ENCODE assay signal across 12 cellular contexts in genomic region chr21:33993286-33994231, GRCh38.
DNase-seq lines count a peak whose midpoint lies in the region; ATAC-seq, FAIRE-seq and TF ChIP-seq lines count a peak whose summit lies in the region.
"Had no signal": no experiment of that assay in that cellular context is flagged by ENCODE, and none has a peak within 500 bp of the region (broad histone marks: within the 10 kb centered on the region; RNA-seq: fewer than 3 reads in every experiment).

No MANE protein-coding gene starts in this region.

- intact Hi-C loops in heart left ventricle (cut with DNase I) (no loop called here), HepG2 (cut with micrococcal nuclease; ENCODE audit: unreplicated experiment) (no loop called here), upper lobe of right lung (cut with DNase I) (no loop called here), vagina (cut with DNase I) (no loop called here)

- TF ChIP-seq CTCF in heart left ventricle (IDR thresholded peaks at IDR 0.05) (no peak), right atrium auricular region (IDR thresholded peaks at IDR 0.05) (no peak), HepG2 (CRISPR knock-in tag; IDR thresholded peaks at IDR 0.05) (no peak), upper lobe of right lung (IDR thresholded peaks at IDR 0.05) (no peak), vagina (IDR thresholded peaks at IDR 0.05) (no peak)

- peak overlapping the region; percentile 35 for H3K4me2 ChIP-seq in HepG2 (ENCODE audit: low read depth, low read length)

- peak overlapping the region; percentile 64 for H2AFZ ChIP-seq in HepG2 (ENCODE audit: low read length)

- peak in 1 of 4 donors; percentile 68 for ATAC-seq in heart left ventricle
- ATAC-seq in HepG2, result peak; percentile 43; the same call in 1 of the 3 replicates
- peak; percentile 86 for ATAC-seq in upper lobe of right lung
- ATAC-seq: HCT116 had no signal

- no peak for TF ChIP-seq RAD21 in HepG2 (CRISPR knock-in tag; IDR thresholded peaks at IDR 0.05)

- no peak for FAIRE-seq in HepG2 (lab: Jason Lieb, UNC)

- H3K27me3 ChIP-seq in heart left ventricle (no peaks in the 10 kb centered on the region), right atrium auricular region (no peaks in the 10 kb centered on the region), HepG2 (ENCODE audit: control insufficient read depth in 1 of 2, insufficient read depth in 2 of 2, low read length in 2 of 2) (peaks cover 0 to 6% of the 10 kb centered on the region in 2 experiments; a peak in 4 of 5 replicates), upper lobe of right lung (no peaks in the 10 kb centered on the region), vagina (no peaks in the 10 kb centered on the region)

- peaks cover 0 to 17% (median 0%) of the 10 kb centered on the region in 12 donors for H3K9me3 ChIP-seq in heart left ventricle
- peaks cover 0 to 7% of the 10 kb centered on the region in 2 donors for H3K9me3 ChIP-seq in right atrium auricular region
- peaks cover 9% of the 10 kb centered on the region; the same call in 1 of the 2 replicates for H3K9me3 ChIP-seq in HepG2 (ENCODE audit: low read length)
- H3K9me3 ChIP-seq in upper lobe of right lung, result no peaks in the 10 kb centered on the region
- no peaks in the 10 kb centered on the region for H3K9me3 ChIP-seq in vagina

- H3K9ac ChIP-seq in HepG2 (ENCODE audit: insufficient read depth, low read depth, low read length), result no peak overlapping the region

- H3K27ac ChIP-seq in heart left ventricle (peak overlapping the region in 2 of 12 donors; percentile 19 to 42), right atrium auricular region (no peak overlapping the region), HepG2 (ENCODE audit: extremely low read length, insufficient read depth, low read length) (no peak overlapping the region), upper lobe of right lung (no peak overlapping the region), vagina (no peak overlapping the region)

- CTCF ChIA-PET in HepG2 (lab: Yijun Ruan, JAX; ENCODE audit: low intra/inter-chr PET ratio, low total read pairs), result no interaction called here

- WGBS in heart left ventricle, 4 donors, result 59 to 64% (median 61%) methylated on average over 12 of the region's 12 CpGs
- WGBS in HepG2 (ENCODE audit: low lambda C conversion rate), result 2% methylated on average over 8 of the region's 12 CpGs

- no TSS peak for BruUV-seq in HepG2 (replicated peaks; lab: Mats Ljungman, UMichigan)

- in situ Hi-C loops in HepG2 (cut with HindIII; ENCODE audit: extremely low pct_ligation_motif_present, low pct_unique_long_range_greater_than_20kb), result no loop called here

- POLR2A ChIA-PET in HepG2 (lab: Yijun Ruan, JAX), result no interaction called here

- H3K4me1 ChIP-seq in heart left ventricle, result peaks cover 0 to 10% (median 0%) of the 10 kb centered on the region in 12 donors
- H3K4me1 ChIP-seq in right atrium auricular region, result no peaks in the 10 kb centered on the region
- 0 out of 2 replicates have a peak, but pooled peaks cover 14% of the 10 kb centered on the region for H3K4me1 ChIP-seq in HepG2 (ENCODE audit: insufficient read depth, low read length)
- H3K4me1 ChIP-seq in upper lobe of right lung, result no peaks in the 10 kb centered on the region
- no peaks in the 10 kb centered on the region for H3K4me1 ChIP-seq in vagina

- no peaks in the 10 kb centered on the region for H4K20me1 ChIP-seq in HepG2 (ENCODE audit: insufficient read depth, low read length)

- DNase-seq in heart left ventricle, result peak in 3 of 5 donors; percentile 31 to 42 (median 34)
- DNase-seq in right atrium auricular region (ENCODE audit: low spot score), result no peak
- peak; percentile 32 for DNase-seq in SW480 (ENCODE audit: low spot score)
- DNase-seq in HepG2 (ENCODE audit: low spot score), result no peak
- no peak for DNase-seq in upper lobe of right lung
- no peak for DNase-seq in vagina (ENCODE audit: extremely low spot score in 2 of 2)
- DNase-seq in mesenteric fat pad (ENCODE audit: low spot score), result no peak
- DNase-seq in iPS-NIHi11 (ENCODE audit: low spot score), result no peak
- DNase-seq: activated CD4-positive, alpha-beta T cell treated with anti-CD3 and anti-CD28 coated beads for 1 hour; NCI-H524 treated with DMSO at 0.1 percent for 48 hours; stimulated activated CD4-positive, alpha-beta T cell treated with anti-CD3 and anti-CD28 coated beads, Interleukin-4, amount 100 ng/mL, for 1 hour had no signal

- no peak; a peak in 1 of 4 replicates for TF ChIP-seq EP300 in HepG2 (IDR thresholded peaks at IDR 0.05; ENCODE audit: low read depth in 2 of 2, low read length in 2 of 2)
- no peak for TF ChIP-seq EP300 in HepG2 (CRISPR knock-in tag; IDR thresholded peaks at IDR 0.05; ENCODE audit: borderline replicate concordance)

- H3K36me3 ChIP-seq in heart left ventricle (no peaks in the 10 kb centered on the region), right atrium auricular region (no peaks in the 10 kb centered on the region), HepG2 (replicated peaks in 1 of 2; ENCODE audit: control insufficient read depth in 1 of 2, insufficient read depth in 2 of 2, low read length in 2 of 2) (no peaks in the 10 kb centered on the region), upper lobe of right lung (no peaks in the 10 kb centered on the region), vagina (no peaks in the 10 kb centered on the region)

- no peak for TF ChIP-seq POLR2A in heart left ventricle (IDR thresholded peaks at IDR 0.05)
- TF ChIP-seq POLR2A in HepG2 (IDR thresholded peaks at IDR 0.05; ENCODE audit: insufficient read depth in 1 of 2, low read depth in 2 of 2, low read length in 2 of 2), result no peak
- TF ChIP-seq POLR2A in vagina (IDR thresholded peaks at IDR 0.05), result no peak

- H3K4me3 ChIP-seq in heart left ventricle, result no peak overlapping the region
- no peak overlapping the region for H3K4me3 ChIP-seq in right atrium auricular region
- H3K4me3 ChIP-seq in HepG2 (replicated peaks in 1 of 3; ENCODE audit: insufficient read depth in 1 of 3, low read depth in 2 of 3, low read length in 3 of 3), result no peak overlapping the region
- H3K4me3 ChIP-seq in upper lobe of right lung, result no peak overlapping the region
- no peak overlapping the region for H3K4me3 ChIP-seq in vagina

- H3K79me2 ChIP-seq in HepG2 (ENCODE audit: insufficient read depth, low read length), result no peaks in the 10 kb centered on the region

TF ChIP-seq in HepG2, 621 proteins besides CTCF, POLR2A, EP300 and RAD21:
- TF ChIP-seq HDAC2 (CRISPR knock-in tag; IDR thresholded peaks at IDR 0.05) (no peak), SOX13 (IDR thresholded peaks at IDR 0.05) (no peak), SOX13 (CRISPR knock-in tag; conservative IDR thresholded peaks at IDR 0.05 in 1 of 2, IDR thresholded peaks at IDR 0.05 in 1 of 2) (no peak), PHB2 (IDR thresholded peaks at IDR 0.05; ENCODE audit: partially characterized antibody) (no peak), ZSCAN22 (CRISPR knock-in tag; IDR thresholded peaks at IDR 0.05) (no peak), ZNF572 (CRISPR knock-in tag; IDR thresholded peaks at IDR 0.05) (no peak), ZNF280D (CRISPR knock-in tag; IDR thresholded peaks at IDR 0.05) (no peak), ZNF331 (CRISPR knock-in tag; IDR thresholded peaks at IDR 0.05) (no peak), ZSCAN12 (CRISPR knock-in tag; IDR thresholded peaks at IDR 0.05) (no peak), DRAP1 (CRISPR knock-in tag; IDR thresholded peaks at IDR 0.05) (no peak)

Comparison
In these comparisons a context has a peak if more than half of its experiments do, and no peak if none do; other contexts are left out.
1. DNase-seq: peak in heart left ventricle (3 of 5) and SW480 (single experiment); none in right atrium auricular region (single experiment), HepG2 (single experiment), upper lobe of right lung (single experiment), vagina (0 of 2), mesenteric fat pad (single experiment) and iPS-NIHi11 (single experiment).